ENCODE assay signal across 29 cellular contexts in genomic region chr1:227587968-227588367, GRCh38.
"Had no signal": no experiment of that assay in that cellular context is flagged by ENCODE, and none has a peak within 500 bp of the region (broad histone marks: within the 10 kb centered on the region; RNA-seq: fewer than 3 reads in every experiment).

No MANE protein-coding gene starts in this region.

- H3K4me3 Mint-ChIP-seq: stimulated activated effector memory CD8-positive, alpha-beta T cell treated with anti-CD3 and anti-CD28 coated beads, Interleukin-12 subunit alpha, Interleukin-12 subunit beta, amount 100 ng/mL, for 72 hours; stimulated activated memory B cell treated with anti-CD40 and anti-IgM and Interleukin-4, amounts not matched to agents 10 μg/mL and 1 μg/mL and 100 μg/mL, for 72 hours; stimulated activated naive B cell treated with anti-CD40 and anti-IgM and Interleukin-4, amounts not matched to agents 10 μg/mL and 1 μg/mL and 100 μg/mL, for 72 hours; stimulated activated naive CD8-positive, alpha-beta T cell treated with anti-CD3 and anti-CD28 coated beads, Interleukin-15, amount 100 ng/mL, for 72 hours; stimulated activated naive CD8-positive, alpha-beta T cell treated with anti-CD3 and anti-CD28 coated beads, Interleukin-15, Interleukin-2, amounts not matched to agents 100 ng/mL and 50 ng/mL, for 24 hours; type B pancreatic cell had no signal

- ATAC-seq: stimulated activated effector memory CD8-positive, alpha-beta T cell treated with anti-CD3 and anti-CD28 coated beads, Interleukin-12 subunit alpha, Interleukin-12 subunit beta, amount 100 ng/mL, for 72 hours; stimulated activated memory B cell treated with anti-CD40 and anti-IgM and Interleukin-4, amounts not matched to agents 10 μg/mL and 1 μg/mL and 100 μg/mL, for 72 hours; stimulated activated naive B cell treated with anti-CD40 and anti-IgM and Interleukin-4, amounts not matched to agents 10 μg/mL and 1 μg/mL and 100 μg/mL, for 72 hours; stimulated activated naive CD8-positive, alpha-beta T cell treated with anti-CD3 and anti-CD28 coated beads, Interleukin-15, amount 100 ng/mL, for 72 hours; stimulated activated naive CD8-positive, alpha-beta T cell treated with anti-CD3 and anti-CD28 coated beads, Interleukin-15, Interleukin-2, amounts not matched to agents 100 U/mL and 50 U/mL, for 24 hours; upper lobe of right lung had no signal

- H3K27me3 Mint-ChIP-seq: stimulated activated memory B cell treated with anti-CD40 and anti-IgM and Interleukin-4, amounts not matched to agents 10 μg/mL and 1 μg/mL and 100 μg/mL, for 72 hours; stimulated activated naive B cell treated with anti-CD40 and anti-IgM and Interleukin-4, amounts not matched to agents 10 μg/mL and 1 μg/mL and 100 μg/mL, for 72 hours; stimulated activated naive CD8-positive, alpha-beta T cell treated with anti-CD3 and anti-CD28 coated beads, Interleukin-15, amount 100 ng/mL, for 72 hours; stimulated activated naive CD8-positive, alpha-beta T cell treated with anti-CD3 and anti-CD28 coated beads, Interleukin-15, Interleukin-2, amounts not matched to agents 100 ng/mL and 50 ng/mL, for 24 hours; type B pancreatic cell had no signal

- H3K36me3 ChIP-seq: thoracic aorta, thyroid gland, uterus had no signal

- H3K36me3 Mint-ChIP-seq: stimulated activated effector memory CD8-positive, alpha-beta T cell treated with anti-CD3 and anti-CD28 coated beads, Interleukin-12 subunit alpha, Interleukin-12 subunit beta, amount 100 ng/mL, for 72 hours had no signal

- DNase-seq: stimulated activated CD4-positive, alpha-beta T cell treated with anti-CD3 and anti-CD28 coated beads, Interleukin-2, amount 100 ng/mL, for 48 hours; stimulated activated CD4-positive, alpha-beta T cell treated with anti-CD3 and anti-CD28 coated beads, Interleukin-4, amount 100 ng/mL, for 1 hour; stimulated activated CD4-positive, alpha-beta T cell treated with anti-CD3 and anti-CD28 coated beads, Interleukin-4, amount 100 ng/mL, for 24 hours; stimulated activated CD4-positive, alpha-beta T cell treated with anti-CD3 and anti-CD28 coated beads, Interleukin-4, amount 100 ng/mL, for 4 hours; stimulated activated CD8-positive, alpha-beta memory T cell treated with anti-CD3 and anti-CD28 coated beads, Interleukin-4, amount 100 ng/mL, for 48 hours; stimulated activated naive B cell treated with anti-CD40 and anti-IgM and Interleukin-4, amounts not matched to agents 10 μg/mL and 1 μg/mL and 100 μg/mL, for 72 hours; stimulated activated naive CD4-positive, alpha-beta T cell; stimulated activated naive CD4-positive, alpha-beta T cell treated with Interleukin-2 at 50 U/mL for 16 hours; stimulated activated naive CD8-positive, alpha-beta T cell treated with anti-CD3 and anti-CD28 coated beads, Interleukin-15, amount 100 ng/mL, for 72 hours; stimulated activated naive CD8-positive, alpha-beta T cell treated with anti-CD3 and anti-CD28 coated beads, Interleukin-15, Interleukin-2, amounts not matched to agents 100 U/mL and 50 U/mL, for 24 hours; stomach; substantia nigra; testis; thyroid gland; tibial artery; transverse colon; trophoblast cell; upper lobe of left lung; upper lobe of right lung; uterus had no signal

- H3K4me1 ChIP-seq: stomach, suprapubic skin, testis, thyroid gland, tibial artery, tibial nerve, transverse colon, upper lobe of left lung, upper lobe of right lung, uterus, vagina had no signal

- H3K27ac Mint-ChIP-seq: stimulated activated effector memory CD8-positive, alpha-beta T cell treated with anti-CD3 and anti-CD28 coated beads, Interleukin-12 subunit alpha, Interleukin-12 subunit beta, amount 100 ng/mL, for 72 hours; stimulated activated memory B cell treated with anti-CD40 and anti-IgM and Interleukin-4, amounts not matched to agents 10 μg/mL and 1 μg/mL and 100 μg/mL, for 72 hours; stimulated activated naive B cell treated with anti-CD40 and anti-IgM and Interleukin-4, amounts not matched to agents 10 μg/mL and 1 μg/mL and 100 μg/mL, for 72 hours; stimulated activated naive CD8-positive, alpha-beta T cell treated with anti-CD3 and anti-CD28 coated beads, Interleukin-15, amount 100 ng/mL, for 72 hours; stimulated activated naive CD8-positive, alpha-beta T cell treated with anti-CD3 and anti-CD28 coated beads, Interleukin-15, Interleukin-2, amounts not matched to agents 100 ng/mL and 50 ng/mL, for 24 hours; type B pancreatic cell had no signal

- H3K4me1 Mint-ChIP-seq: stimulated activated effector memory CD8-positive, alpha-beta T cell treated with anti-CD3 and anti-CD28 coated beads, Interleukin-12 subunit alpha, Interleukin-12 subunit beta, amount 100 ng/mL, for 72 hours; stimulated activated memory B cell treated with anti-CD40 and anti-IgM and Interleukin-4, amounts not matched to agents 10 μg/mL and 1 μg/mL and 100 μg/mL, for 72 hours; stimulated activated naive CD8-positive, alpha-beta T cell treated with anti-CD3 and anti-CD28 coated beads, Interleukin-15, amount 100 ng/mL, for 72 hours had no signal

- H3K27ac ChIP-seq: stomach, suprapubic skin, testis, thoracic aorta, thyroid gland, tibial artery, tibial nerve, transverse colon, upper lobe of left lung, upper lobe of right lung, uterus, vagina had no signal

- H3K9me3 ChIP-seq: testis, thyroid gland, uterus, vagina had no signal

- H3K4me3 ChIP-seq: stomach, suprapubic skin, testis, thoracic aorta, thyroid gland, tibial artery, tibial nerve, transverse colon, upper lobe of left lung, upper lobe of right lung, uterus, vagina had no signal

- FAIRE-seq: urothelium cell line had no signal

- H3K27me3 ChIP-seq: stomach, suprapubic skin, testis, thyroid gland, tibial artery, tibial nerve, transverse colon, upper lobe of left lung, upper lobe of right lung, uterus, vagina had no signal
